ENCODE assay signal across 8 cellular contexts in genomic region chr2:170812716-170813585, GRCh38. TPM values are rescaled to one million over a fixed set of nuclear protein-coding genes. Genes with fewer than 3 reads are reported as not detected.
DNase-seq lines count a peak whose midpoint lies in the region; ATAC-seq, FAIRE-seq and TF ChIP-seq lines count a peak whose summit lies in the region.

No MANE protein-coding gene starts in this region.

- peaks cover 24% of the 10 kb centered on the region for H3K4me1 ChIP-seq in neural progenitor cell

- no peaks in the 10 kb centered on the region for H3K36me3 ChIP-seq in GM06990 (ENCODE audit: control insufficient read depth, insufficient read depth, low read length)
- no peaks in the 10 kb centered on the region for H3K36me3 ChIP-seq in neural progenitor cell

- H3K4me3 ChIP-seq in GM06990 (replicated peaks; ENCODE audit: low read depth, low read length): no peak overlapping the region
- H3K4me3 ChIP-seq in fibroblast of the aortic adventitia (ENCODE audit: low read depth, low read length): no peak overlapping the region
- peak overlapping the region; percentile 49 for H3K4me3 ChIP-seq in neural progenitor cell

- DNase-seq in GM06990 (ENCODE audit: extremely low read depth, insufficient read length): no peak
- peak; percentile 44 for DNase-seq in NCI-H146 treated with DMSO at 0.1 percent for 48 hours (lab: John Stamatoyannopoulos, UW; ENCODE audit: unreplicated experiment)
- DNase-seq in T-helper 17 cell: no peak
- DNase-seq in fibroblast of the aortic adventitia (ENCODE audit: low read depth): peak; percentile 98
- DNase-seq in neural progenitor cell (ENCODE audit: low spot score): peak; percentile 94
- no peak for DNase-seq in stimulated activated CD4-positive, alpha-beta T cell treated with anti-CD3 and anti-CD28 coated beads, Interleukin-4, amount 100 ng/mL, for 1 hour

- no peak overlapping the region for H3K9ac ChIP-seq in neural progenitor cell

- peaks cover 12% of the 10 kb centered on the region for H4K20me1 ChIP-seq in neural progenitor cell (ENCODE audit: low read depth)

- H3K27ac Mint-ChIP-seq in T-helper 17 cell (no peak overlapping the region), neural progenitor cell (no peak overlapping the region)

- H3F3A ChIP-seq in neural progenitor cell (ENCODE audit: low read depth): peaks cover 49% of the 10 kb centered on the region

- peak; percentile 91 for FAIRE-seq in A204.1 (lab: Jason Lieb, UNC)

- H3K4me3 Mint-ChIP-seq in T-helper 17 cell (peak overlapping the region; percentile 33), neural progenitor cell (peak overlapping the region; percentile 82)

- H3K36me3 Mint-ChIP-seq in T-helper 17 cell (ENCODE audit: low read depth): peaks cover 2% of the 10 kb centered on the region
- no peaks in the 10 kb centered on the region for H3K36me3 Mint-ChIP-seq in neural progenitor cell

- no peaks in the 10 kb centered on the region for H3K79me2 ChIP-seq in neural progenitor cell (ENCODE audit: low read depth)

- ATAC-seq in T-helper 17 cell: no peak
- no peak for ATAC-seq in GM21381 (IDR thresholded peaks at IDR 0.05; ENCODE audit: unreplicated experiment)

- H3K27me3 Mint-ChIP-seq in T-helper 17 cell (peaks cover 65% of the 10 kb centered on the region), neural progenitor cell (ENCODE audit: insufficient read depth, low read depth) (peaks cover 52% of the 10 kb centered on the region)

- no peaks in the 10 kb centered on the region for H3K9me3 Mint-ChIP-seq in neural progenitor cell

- no peak overlapping the region for H3K27ac ChIP-seq in neural progenitor cell

- H2AFZ ChIP-seq in neural progenitor cell (replicated peaks): peak overlapping the region; percentile 40

- H3K4me1 Mint-ChIP-seq in T-helper 17 cell (peaks cover 18% of the 10 kb centered on the region), neural progenitor cell (peaks cover 34% of the 10 kb centered on the region)

- H3K4me2 ChIP-seq in neural progenitor cell: peak overlapping the region; percentile 96

- TF ChIP-seq CTCF in GM06990 (IDR thresholded peaks at IDR 0.05; ENCODE audit: insufficient read depth, low read length, poor library complexity, severe bottlenecking): peak; percentile 50
- TF ChIP-seq CTCF in fibroblast of the aortic adventitia (IDR thresholded peaks at IDR 0.05; ENCODE audit: insufficient read depth, low read length): peak; percentile 53
- peak; percentile 83 for TF ChIP-seq CTCF in neural progenitor cell (IDR thresholded peaks at IDR 0.05)

- H3K27me3 ChIP-seq in GM06990 (replicated peaks; ENCODE audit: control insufficient read depth, insufficient read depth, low read length) (peaks cover 3% of the 10 kb centered on the region; the same call in 1 of the 2 replicates), neural progenitor cell (peaks cover 52% of the 10 kb centered on the region)

- H3K9me3 ChIP-seq in T-helper 17 cell (ENCODE audit: control insufficient read depth, low read length, poor library complexity, severe bottlenecking) (no peaks in the 10 kb centered on the region), neural progenitor cell (ENCODE audit: low read depth) (no peaks in the 10 kb centered on the region)

RNA-seq across cellular contexts. Expression of gene GAD1, which starts 3.7 kb away (rescaled TPM):
- total RNA-seq in T-helper 17 cell (not detected), fibroblast of the aortic adventitia (ENCODE audit: low replicate concordance) (not detected in 2 replicates), neural progenitor cell (ENCODE audit: low replicate concordance) (5.2 and 10.7 TPM in 2 replicates)

RNA-seq across cellular contexts. Expression of gene ERICH2, which starts 42.8 kb away (rescaled TPM):
- total RNA-seq in T-helper 17 cell: not detected
- 4.0 TPM in 1 of 2 replicates, not detected in the other for total RNA-seq in fibroblast of the aortic adventitia (ENCODE audit: low replicate concordance)
- 0.43 and 2.7 TPM in 2 replicates for total RNA-seq in neural progenitor cell (ENCODE audit: low replicate concordance)

Comparison
In these comparisons a context has a peak if more than half of its experiments do, and no peak if none do; other contexts are left out.
1. DNase-seq: peak in NCI-H146 treated with DMSO at 0.1 percent for 48 hours (single experiment), fibroblast of the aortic adventitia (single experiment) and neural progenitor cell (single experiment); none in GM06990 (single experiment), T-helper 17 cell (0 of 3) and stimulated activated CD4-positive, alpha-beta T cell treated with anti-CD3 and anti-CD28 coated beads, Interleukin-4, amount 100 ng/mL, for 1 hour (single experiment).
2. Peak in every context shown above with its lines, with median percentiles within 50 percentile points of each other: CTCF ChIP-seq.